Comparison of ENCODE assay signal across 1 cellular context in genomic region chr7:74318043-74318442, GRCh38.
TF ChIP-seq lines count a peak whose summit lies in the region.

No MANE protein-coding gene starts in this region.

TF ChIP-seq in K562, 482 proteins besides CTCF, POLR2A, EP300 and RAD21 (continued from another document):
- no peak for TF ChIP-seq AFF4 (CRISPR knock-in tag; IDR thresholded peaks at IDR 0.05)
- no peak for TF ChIP-seq RAD51 (IDR thresholded peaks at IDR 0.05; ENCODE audit: borderline replicate concordance, low read depth)
- no peak for TF ChIP-seq SRSF7 (optimal IDR thresholded peaks at IDR 0.05; ENCODE audit: low read depth, low read length)
- no peak for TF ChIP-seq BMI1 (IDR thresholded peaks at IDR 0.05; ENCODE audit: low read length)
- TF ChIP-seq EGR1 (conservative IDR thresholded peaks at IDR 0.05) = 0 out of 2 replicates have a peak, but pooled peaks have one; percentile 20
- no peak for TF ChIP-seq FOXK2 (conservative IDR thresholded peaks at IDR 0.05 in 1 of 2, IDR thresholded peaks at IDR 0.05 in 1 of 2; ENCODE audit: low read depth in 2 of 2)
- TF ChIP-seq ZNF695 (CRISPR knock-in tag; IDR thresholded peaks at IDR 0.05) = no peak
- TF ChIP-seq BCOR (IDR thresholded peaks at IDR 0.05) = peak; percentile 63; the same call in 1 of the 2 replicates
